In genomic region chr20:22830138-22830537, GRCh38 we compare ENCODE assay signal across 28 cellular contexts.
"Had no signal": no experiment of that assay in that cellular context is flagged by ENCODE, and none has a peak within 500 bp of the region (broad histone marks: within the 10 kb centered on the region; RNA-seq: fewer than 3 reads in every experiment).

No MANE protein-coding gene starts in this region.

- FAIRE-seq: colon, endothelial cell of umbilical vein, frontal cortex had no signal

- H3K4me1 ChIP-seq: colonic mucosa, esophagus muscularis mucosa, esophagus squamous epithelium, gastrocnemius medialis, gastroesophageal sphincter, heart left ventricle, heart right ventricle had no signal

- H3K9me3 Mint-ChIP-seq: dendritic cell treated with granulocyte-macrophage colony-stimulating factor and Interleukin-4, amounts not matched to agents 40 ng/mL and 50 ng/mL, for 4 days; endodermal cell had no signal

- H3K27me3 ChIP-seq: colonic mucosa, esophagus muscularis mucosa, foreskin keratinocyte had no signal

- H3K9me3 ChIP-seq: colonic mucosa, esophagus muscularis mucosa, esophagus squamous epithelium, gastrocnemius medialis, gastroesophageal sphincter had no signal

- H3K4me3 Mint-ChIP-seq: dendritic cell treated with granulocyte-macrophage colony-stimulating factor and Interleukin-4, amounts not matched to agents 40 ng/mL and 50 ng/mL, for 4 days; effector memory CD8-positive, alpha-beta T cell; endodermal cell had no signal

- DNase-seq: colonic mucosa; cortex of kidney; dermis blood vessel endothelial cell; dorsolateral prefrontal cortex; effector CD4-positive, alpha-beta T cell; effector CD8-positive, alpha-beta T cell; effector memory CD4-positive, alpha-beta T cell; effector memory CD8-positive, alpha-beta T cell; erythroblast; esophagus squamous epithelium; foreskin fibroblast; foreskin keratinocyte; foreskin melanocyte; gastrocnemius medialis; glutamatergic neuron; head of caudate nucleus; heart left ventricle; heart right ventricle had no signal

- H3K27me3 Mint-ChIP-seq: effector memory CD8-positive, alpha-beta T cell had no signal

- ATAC-seq: effector memory CD8-positive, alpha-beta T cell; esophagus mucosa; foreskin keratinocyte; gastrocnemius medialis; gastroesophageal sphincter; heart left ventricle; heart right ventricle had no signal

- H3K27ac Mint-ChIP-seq: dendritic cell treated with granulocyte-macrophage colony-stimulating factor and Interleukin-4, amounts not matched to agents 40 ng/mL and 50 ng/mL, for 4 days; effector memory CD8-positive, alpha-beta T cell; endodermal cell had no signal

- H3K27ac ChIP-seq: colonic mucosa, coronary artery, dorsolateral prefrontal cortex, epithelial cell of prostate, esophagus muscularis mucosa, esophagus squamous epithelium, foreskin keratinocyte, gastrocnemius medialis, gastroesophageal sphincter, heart left ventricle, heart right ventricle had no signal

- H3K36me3 ChIP-seq: colonic mucosa, esophagus muscularis mucosa, esophagus squamous epithelium, gastrocnemius medialis, gastroesophageal sphincter, heart left ventricle, heart right ventricle had no signal

- H3K4me3 ChIP-seq: colonic mucosa, coronary artery, dorsolateral prefrontal cortex, esophagus muscularis mucosa, esophagus squamous epithelium, gastrocnemius medialis, gastroesophageal sphincter, heart left ventricle, heart right ventricle had no signal
